14 cellular contexts compared by ENCODE assay signal in the genomic region with DNA sequence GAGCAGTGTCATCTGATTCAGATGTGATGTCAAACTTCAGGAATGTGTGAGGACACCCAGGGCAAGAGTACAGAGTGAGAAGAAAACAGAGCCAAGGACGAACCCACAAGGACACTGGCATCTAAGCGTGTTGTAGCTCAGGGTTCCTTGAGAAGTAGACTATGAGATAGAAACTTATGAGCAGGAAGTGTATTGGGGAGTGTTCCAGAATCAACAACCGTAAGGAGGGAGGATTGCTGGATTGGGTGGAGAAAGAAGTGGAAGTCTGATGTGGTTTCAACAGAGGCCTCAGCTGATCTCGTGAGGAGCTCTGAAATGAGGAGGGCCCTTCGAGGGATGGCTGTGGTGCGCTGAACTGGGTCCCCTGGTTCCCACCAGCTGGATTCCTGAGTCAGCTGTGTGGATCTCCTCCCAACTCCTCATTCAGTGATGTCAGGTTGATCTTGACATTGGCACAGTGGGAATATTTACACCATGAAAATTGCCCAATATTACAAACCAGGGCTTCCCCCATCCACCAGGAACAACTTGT. TPM values are rescaled to one million over a fixed set of nuclear protein-coding genes. Genes with fewer than 3 reads are reported as not detected.
DNase-seq lines count a peak whose midpoint lies in the region; ATAC-seq and TF ChIP-seq lines count a peak whose summit lies in the region.
"Had no signal": no experiment of that assay in that cellular context is flagged by ENCODE, and none has a peak within 500 bp of the region (broad histone marks: within the 10 kb centered on the region; RNA-seq: fewer than 3 reads in every experiment).

No MANE protein-coding gene starts in this region.

- peak; percentile 23 for DNase-seq in A172 (ENCODE audit: low spot score)
- DNase-seq in RWPE2 (ENCODE audit: low spot score), result no peak
- peak; percentile 47 for DNase-seq in fibroblast of villous mesenchyme (ENCODE audit: low read depth)
- DNase-seq in myocyte (ENCODE audit: low read depth), result peak; percentile 87
- DNase-seq in OCI-LY7 (ENCODE audit: low spot score), result no peak
- DNase-seq in NK-92 treated with Interleukin-12 subunit alpha and Interleukin-12 subunit beta, amount 100 ng/mL, for 24 hours (lab: John Stamatoyannopoulos, UW), result no peak
- DNase-seq: ACHN, activated B cell treated with CpG ODN at 0.5 μM for 24 hours, DMS79 treated with DMSO at 0.1 percent for 48 hours, NCI-H446, posterior cingulate gyrus had no signal

- no peak overlapping the region for H2AFZ ChIP-seq in OCI-LY7 (ENCODE audit: low read length)

- H3K4me3 ChIP-seq in RWPE2 (ENCODE audit: severe bottlenecking) (no peak overlapping the region), fibroblast of villous mesenchyme (ENCODE audit: low read depth, low read length) (no peak overlapping the region), OCI-LY7 (ENCODE audit: low read depth, low read length, poor library complexity, severe bottlenecking) (no peak overlapping the region)
- H3K4me3 ChIP-seq: cardiac muscle cell had no signal

- POLR2A ChIA-PET in OCI-LY7 (lab: Charles Lee), result no interaction called here

- H3K27me3 ChIP-seq in RWPE2 (ENCODE audit: insufficient read depth, poor library complexity, severe bottlenecking), result no peaks in the 10 kb centered on the region
- H3K27me3 ChIP-seq: cardiac muscle cell had no signal

- H3K4me1 ChIP-seq in RWPE2 (ENCODE audit: insufficient read depth, poor library complexity, severe bottlenecking) (peaks cover 3% of the 10 kb centered on the region), OCI-LY7 (ENCODE audit: insufficient read depth, low read length, poor library complexity, severe bottlenecking) (no peaks in the 10 kb centered on the region)

- no peak overlapping the region for H3K4me2 ChIP-seq in OCI-LY7 (ENCODE audit: low read length)

- CTCF ChIA-PET in OCI-LY7 (lab: Charles Lee; ENCODE audit: unreplicated experiment), result no interaction called here

- H3K79me2 ChIP-seq in OCI-LY7 (ENCODE audit: insufficient read depth, low read depth, low read length), result no peaks in the 10 kb centered on the region

- H4K20me1 ChIP-seq in OCI-LY7 (ENCODE audit: insufficient read depth, low read length), result no peaks in the 10 kb centered on the region

- H3K9me3 ChIP-seq in RWPE2 (ENCODE audit: severe bottlenecking), result peaks cover 5% of the 10 kb centered on the region
- 0 out of 2 replicates have a peak, but pooled peaks cover 7% of the 10 kb centered on the region for H3K9me3 ChIP-seq in OCI-LY7 (ENCODE audit: low read length)

- H3K9me2 ChIP-seq in OCI-LY7 (ENCODE audit: insufficient read depth, low read length), result no peaks in the 10 kb centered on the region

- ATAC-seq in RWPE2 (ENCODE audit: low read depth), result peak; percentile 48; the same call in 2 of the 3 replicates
- ATAC-seq in HG02970 (IDR thresholded peaks at IDR 0.05; ENCODE audit: low FRiP score, unreplicated experiment), result no peak
- ATAC-seq in HG02973 (IDR thresholded peaks at IDR 0.05; ENCODE audit: unreplicated experiment), result no peak

- H3K27ac ChIP-seq in RWPE2 (ENCODE audit: poor library complexity, severe bottlenecking) (no peak overlapping the region), OCI-LY7 (ENCODE audit: low read depth, low read length, poor library complexity, severe bottlenecking) (no peak overlapping the region)
- H3K27ac ChIP-seq: cardiac muscle cell had no signal

- TF ChIP-seq CTCF in RWPE2 (IDR thresholded peaks at IDR 0.05; ENCODE audit: poor library complexity, severe bottlenecking) (no peak), fibroblast of villous mesenchyme (IDR thresholded peaks at IDR 0.05; ENCODE audit: insufficient read depth, low read depth, low read length) (no peak), OCI-LY7 (conservative IDR thresholded peaks at IDR 0.05; ENCODE audit: low read length) (no peak)

- intact Hi-C loops in OCI-LY7 (cut with micrococcal nuclease; ENCODE audit: unreplicated experiment), result loop anchor here (5.0 kb wide), 1 partner anchor 81 kb away; no protein-coding TSS in a partner anchor

- H3K36me3 ChIP-seq in RWPE2 (ENCODE audit: low read depth) (no peaks in the 10 kb centered on the region), OCI-LY7 (ENCODE audit: insufficient read depth, low read length) (no peaks in the 10 kb centered on the region)
- H3K36me3 ChIP-seq: cardiac muscle cell had no signal

- no TSS peak for BruUV-seq in OCI-LY7 (replicated peaks; lab: Mats Ljungman, UMichigan)

RNA-seq across cellular contexts. Expression of a gene that starts 25.7 kb away (rescaled TPM):
- total RNA-seq in A172 (2014; rRNA removed; shearing (Covaris generic)), result 78.4 and 99.8 TPM in 2 replicates
- total RNA-seq in fibroblast of villous mesenchyme, result 130 and 132 TPM in 2 replicates
- 81.3 and 85.3 TPM in 2 replicates for total RNA-seq in myocyte
- 146 TPM for polyA plus RNA-seq in myocyte (2012)
- 17.9 and 19.3 TPM in 2 replicates for total RNA-seq in OCI-LY7 (2014; rRNA removed; shearing (Covaris generic))
- 33.8 and 37.6 TPM in 2 replicates for total RNA-seq in OCI-LY7 (2022)

RNA-seq across cellular contexts. Expression of a gene that starts 52.4 kb away (rescaled TPM):
- total RNA-seq in A172 (2014; rRNA removed; shearing (Covaris generic)), result not detected in 2 replicates
- total RNA-seq in fibroblast of villous mesenchyme (not detected in 2 replicates), myocyte (under 0.01 TPM in 1 of 2 replicates, not detected in the other), OCI-LY7 (2022) (not detected in 2 replicates)
- polyA plus RNA-seq in myocyte (2012), result 0.03 TPM
- total RNA-seq in OCI-LY7 (2014; rRNA removed; shearing (Covaris generic)), result under 0.01 TPM in 1 of 2 replicates, not detected in the other
- total RNA-seq: activated B cell treated with CpG ODN at 0.5 μM for 24 hours, cardiac muscle cell had no signal
- polyA plus RNA-seq: cardiac muscle cell had no signal

Comparison
In these comparisons a context has a peak if more than half of its experiments do, and no peak if none do; other contexts are left out.
1. DNase-seq: peak in A172 (single experiment), fibroblast of villous mesenchyme (single experiment) and myocyte (single experiment); none in RWPE2 (single experiment), OCI-LY7 (single experiment) and NK-92 treated with Interleukin-12 subunit alpha and Interleukin-12 subunit beta, amount 100 ng/mL, for 24 hours (single experiment).